In the genomic region with DNA sequence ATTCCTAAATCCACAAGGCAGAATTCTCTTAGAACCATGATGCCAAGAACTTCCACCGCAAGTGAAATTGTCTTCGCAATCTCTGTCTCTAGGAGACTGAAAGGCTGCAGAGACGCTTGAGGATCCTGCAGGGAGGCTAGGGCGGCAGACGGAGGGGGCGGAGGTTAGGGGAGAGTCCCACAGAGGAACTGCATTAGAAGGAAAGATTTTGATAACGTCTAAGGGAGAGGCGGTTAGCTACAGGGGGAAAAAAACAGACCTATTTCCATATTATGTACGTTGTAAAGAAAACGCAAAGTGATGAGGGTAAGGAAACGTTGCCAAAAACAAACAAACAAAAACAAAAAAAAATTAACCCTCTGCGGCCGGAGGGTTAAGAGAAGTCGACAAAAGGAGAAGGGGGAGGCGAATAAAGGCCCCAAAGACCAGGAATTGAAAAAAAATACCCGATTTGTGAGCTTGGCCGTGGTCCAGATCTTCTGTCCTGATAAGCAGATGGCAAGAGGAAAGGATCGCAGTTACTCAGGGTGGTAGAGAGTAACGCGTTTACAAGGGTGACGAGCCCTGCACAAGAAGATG, we compare ENCODE assay signal across 8 cellular contexts. TPM values are rescaled to one million over a fixed set of nuclear protein-coding genes. Genes with fewer than 3 reads are reported as not detected.
DNase-seq lines count a peak whose midpoint lies in the region; ATAC-seq lines count a peak whose summit lies in the region.

No MANE protein-coding gene starts in this region.

- H3K27ac ChIP-seq in ACC112 (ENCODE audit: low read depth, low read length) = peak overlapping the region; percentile 64

- H3K36me3 ChIP-seq in ACC112 (ENCODE audit: insufficient read depth, low read length) = no peaks in the 10 kb centered on the region

- H3K27me3 ChIP-seq in ACC112 (ENCODE audit: insufficient read depth, low read length) = no peaks in the 10 kb centered on the region

- intact Hi-C loops in activated CD4-positive, alpha-beta memory T cell treated with anti-CD3 and anti-CD28 coated beads for 36 hours (cut with micrococcal nuclease) = loop anchor here (1.0 to 2.0 kb wide), 3 partner anchors 32 to 153 kb away; a partner anchor contains a TSS

- peaks cover 18% of the 10 kb centered on the region for H3K9me3 Mint-ChIP-seq in activated CD4-positive, alpha-beta memory T cell treated with anti-CD3 and anti-CD28 coated beads for 36 hours

- no peaks in the 10 kb centered on the region for H3K27me3 Mint-ChIP-seq in activated CD4-positive, alpha-beta memory T cell treated with anti-CD3 and anti-CD28 coated beads for 36 hours

- no peak overlapping the region for H3K4me3 Mint-ChIP-seq in activated CD4-positive, alpha-beta memory T cell treated with anti-CD3 and anti-CD28 coated beads for 36 hours

- CTCF ChIA-PET in activated CD4-positive, alpha-beta memory T cell treated with anti-CD3 and anti-CD28 coated beads for 36 hours (lab: Charles Lee) = interaction anchor here (0.6 to 1.8 kb wide), 6 partner anchors 48 to 307 kb away, joined by 3 to 8 read pairs (median 3); a partner anchor contains a TSS

- H3K4me1 Mint-ChIP-seq in activated CD4-positive, alpha-beta memory T cell treated with anti-CD3 and anti-CD28 coated beads for 36 hours (ENCODE audit: low read depth) = peaks cover 52% of the 10 kb centered on the region

- peak overlapping the region; percentile 94 for H3K4me3 ChIP-seq in ACC112 (ENCODE audit: low read depth, low read length)

- H3K27ac Mint-ChIP-seq in activated CD4-positive, alpha-beta memory T cell treated with anti-CD3 and anti-CD28 coated beads for 36 hours = no peak overlapping the region

- peak; percentile 30 for ATAC-seq in GM18511 (IDR thresholded peaks at IDR 0.05; ENCODE audit: unreplicated experiment)
- ATAC-seq in HG03045 (IDR thresholded peaks at IDR 0.05; ENCODE audit: unreplicated experiment) = peak; percentile 22

- POLR2A ChIA-PET in activated CD4-positive, alpha-beta memory T cell treated with anti-CD3 and anti-CD28 coated beads for 36 hours (lab: Charles Lee) = interaction anchor here (0.8 to 3.0 kb wide), 9 partner anchors 35 to 291 kb away, joined by 3 to 26 read pairs (median 8); a partner anchor contains a TSS

- peaks cover 92% of the 10 kb centered on the region for H3K79me2 ChIP-seq in ACC112 (ENCODE audit: control insufficient read depth, insufficient read depth, low read length, unreplicated experiment)

- DNase-seq in NCI-H345 (lab: John Stamatoyannopoulos, UW) (peak; percentile 45), medulla oblongata (ENCODE audit: extremely low spot score) (peak; percentile 74)
- DNase-seq in activated CD4-positive, alpha-beta memory T cell treated with anti-CD3 and anti-CD28 coated beads for 36 hours = peak; percentile 76
- peak; percentile 37 for DNase-seq in effector CD8-positive, alpha-beta T cell (lab: John Stamatoyannopoulos, UW)
- peak; percentile 39 for DNase-seq in stimulated activated CD8-positive, alpha-beta memory T cell treated with anti-CD3 and anti-CD28 coated beads, Interleukin-15, amount 100 ng/mL, for 1 hour (ENCODE audit: low read depth)

- H3K4me1 ChIP-seq in ACC112 (ENCODE audit: control insufficient read depth, insufficient read depth, low read length, unreplicated experiment) = peaks cover 21% of the 10 kb centered on the region

- H2AFZ ChIP-seq in ACC112 (ENCODE audit: low read length, unreplicated experiment) = peak overlapping the region; percentile 88

- H3K36me3 Mint-ChIP-seq in activated CD4-positive, alpha-beta memory T cell treated with anti-CD3 and anti-CD28 coated beads for 36 hours = peaks cover 24% of the 10 kb centered on the region

RNA-seq across cellular contexts. Expression of a gene that starts 0.5 kb away (rescaled TPM):
- total RNA-seq in activated CD4-positive, alpha-beta memory T cell treated with anti-CD3 and anti-CD28 coated beads for 36 hours = 10 to 100 TPM; 11.0 to 11.8 TPM

RNA-seq across cellular contexts. Expression of a gene that starts 0.8 kb away (rescaled TPM):
- 1 to 10 TPM; 4.5 to 5.4 TPM for total RNA-seq in activated CD4-positive, alpha-beta memory T cell treated with anti-CD3 and anti-CD28 coated beads for 36 hours

Comparison
In these comparisons a context has a peak if more than half of its experiments do, and no peak if none do; other contexts are left out.
1. Peak in every context shown above with its lines: DNase-seq, ATAC-seq, H3K4me3 ChIP-seq and H3K27ac ChIP-seq.